ENCODE assay signal across 1 cellular context in genomic region chr16:81238296-81239011, GRCh38.
TF ChIP-seq lines count a peak whose summit lies in the region.

BCO1 (plus strand) TSS chr16:81238689; CDS start chr16:81238909, 220 bp downstream.

TF ChIP-seq in HEK293, 187 proteins besides CTCF, POLR2A, EP300 and RAD21 (continued from another document):
- TF ChIP-seq PRDM4 (tag by site-specific recombination; IDR thresholded peaks at IDR 0.05) (no peak), SCRT2 (tag by site-specific recombination; IDR thresholded peaks at IDR 0.05) (peak; percentile 77), BCL11A (tag by site-specific recombination; IDR thresholded peaks at IDR 0.05; ENCODE audit: low read depth) (no peak), ZNF843 (tag by site-specific recombination; IDR thresholded peaks at IDR 0.05) (peak; percentile 13; the same call in 1 of the 2 replicates), ZNF121 (tag by site-specific recombination; IDR thresholded peaks at IDR 0.05) (no peak), ZNF10 (tag by site-specific recombination; IDR thresholded peaks at IDR 0.05) (no peak), ZNF623 (tag by site-specific recombination; IDR thresholded peaks at IDR 0.05) (no peak), ZEB2 (tag by site-specific recombination; IDR thresholded peaks at IDR 0.05) (no peak), ZNF660 (tag by site-specific recombination; IDR thresholded peaks at IDR 0.05) (peak; percentile 68; the same call in 1 of the 2 replicates), SALL2 (tag by site-specific recombination; IDR thresholded peaks at IDR 0.05; ENCODE audit: borderline replicate concordance) (no peak), SCRT1 (tag by site-specific recombination; IDR thresholded peaks at IDR 0.05; ENCODE audit: borderline replicate concordance) (peak; percentile 49; the same call in 1 of the 2 replicates), HOXC10 (CRISPR knock-in tag; IDR thresholded peaks at IDR 0.05) (no peak), ZNF629 (tag by site-specific recombination; IDR thresholded peaks at IDR 0.05) (0 out of 2 replicates have a peak, but pooled peaks have one; percentile 25), ZNF596 (tag by site-specific recombination; IDR thresholded peaks at IDR 0.05) (0 out of 2 replicates have a peak, but pooled peaks have one; percentile 17), ZBTB17 (tag by site-specific recombination; IDR thresholded peaks at IDR 0.05) (peak; percentile 96), ZNF169 (tag by site-specific recombination; IDR thresholded peaks at IDR 0.05) (no peak)
TF ChIP-seq in HEK293: peak in this region for 20.
